ENCODE assay signal across 10 cellular contexts in genomic region chr22:50298937-50299656, GRCh38. TPM values are rescaled to one million over a fixed set of nuclear protein-coding genes. Genes with fewer than 3 reads are reported as not detected.
DNase-seq lines count a peak whose midpoint lies in the region; ATAC-seq, FAIRE-seq and TF ChIP-seq lines count a peak whose summit lies in the region.
"Had no signal": no experiment of that assay in that cellular context is flagged by ENCODE, and none has a peak within 500 bp of the region (broad histone marks: within the 10 kb centered on the region; RNA-seq: fewer than 3 reads in every experiment).

No MANE protein-coding gene starts in this region.

- no peaks in the 10 kb centered on the region for H3K4me1 Mint-ChIP-seq in T-helper 17 cell
- H3K4me1 Mint-ChIP-seq: central memory CD8-positive, alpha-beta T cell had no signal

- intact Hi-C loops in sigmoid colon (cut with DNase I): no loop called here

- peak overlapping the region; percentile 68 for H3K4me3 Mint-ChIP-seq in T-helper 17 cell
- H3K4me3 Mint-ChIP-seq: activated CD4-positive, alpha-beta memory T cell treated with anti-CD3 and anti-CD28 coated beads, Interleukin-2, amount 10 ng/mL, durations not matched to agents 7 days and 5 days; central memory CD8-positive, alpha-beta T cell had no signal

- peak; percentile 76 for DNase-seq in D341Med (ENCODE audit: low spot score)
- no peak for DNase-seq in T-helper 17 cell
- DNase-seq in iPS DF 6.9 (ENCODE audit: low read depth, low spot score): no peak
- DNase-seq in sigmoid colon: no peak
- no peak for DNase-seq in NCI-H1436 treated with DMSO at 0.1 percent for 48 hours (lab: John Stamatoyannopoulos, UW)
- no peak for DNase-seq in GM12891 (ENCODE audit: insufficient read length, low spot score)
- DNase-seq: activated CD4-positive, alpha-beta memory T cell treated with anti-CD3 and anti-CD28 coated beads, Interleukin-2, amount 10 ng/mL, durations not matched to agents 7 days and 5 days had no signal

- H3K27me3 Mint-ChIP-seq in T-helper 17 cell: peaks cover 21% of the 10 kb centered on the region

- TF ChIP-seq POLR2A in sigmoid colon (IDR thresholded peaks at IDR 0.05) (no peak), GM12891 (IDR thresholded peaks at IDR 0.05; ENCODE audit: low read depth, low read length) (no peak)

- peak; percentile 25 for ATAC-seq in T-helper 17 cell
- ATAC-seq in GM21723 (IDR thresholded peaks at IDR 0.05; ENCODE audit: unreplicated experiment): no peak
- ATAC-seq in GM21447 (IDR thresholded peaks at IDR 0.05; ENCODE audit: unreplicated experiment): no peak

- no CpG with 5 or more reads among the region's 41 CpGs for WGBS in iPS DF 6.9 (ENCODE audit: insufficient coverage, insufficient read length)
- 28 to 36% methylated on average over 41 of the region's 41 CpGs for WGBS in sigmoid colon, 2 donors

- H3K4me3 ChIP-seq in iPS DF 6.9 (ENCODE audit: low read length): peak overlapping the region; percentile 28; the same call in 1 of the 2 replicates
- peak overlapping the region; percentile 1 to 40 (median 38) for H3K4me3 ChIP-seq in sigmoid colon

- H3K4me1 ChIP-seq in iPS DF 6.9 (ENCODE audit: control insufficient read depth, insufficient read depth, low read length): peaks cover 6% of the 10 kb centered on the region
- peaks cover 3 to 92% (median 86%) of the 10 kb centered on the region in 4 donors for H3K4me1 ChIP-seq in sigmoid colon

- H3K27ac Mint-ChIP-seq in T-helper 17 cell: no peak overlapping the region
- H3K27ac Mint-ChIP-seq: activated CD4-positive, alpha-beta memory T cell treated with anti-CD3 and anti-CD28 coated beads, Interleukin-2, amount 10 ng/mL, durations not matched to agents 7 days and 5 days had no signal

- H3K9me3 ChIP-seq in T-helper 17 cell (ENCODE audit: control insufficient read depth, low read length, poor library complexity, severe bottlenecking) (no peaks in the 10 kb centered on the region), iPS DF 6.9 (ENCODE audit: control insufficient read depth, insufficient read depth, low read length) (no peaks in the 10 kb centered on the region), sigmoid colon (no peaks in the 10 kb centered on the region)

- no peak overlapping the region for H3K27ac ChIP-seq in iPS DF 6.9 (ENCODE audit: low read length)
- H3K27ac ChIP-seq in sigmoid colon: peak overlapping the region; percentile 33 to 96 (median 90)

- FAIRE-seq in GM12891 (lab: Jason Lieb, UNC): no peak

- H3K36me3 ChIP-seq in iPS DF 6.9 (ENCODE audit: control insufficient read depth, insufficient read depth, low read length) (no peaks in the 10 kb centered on the region), sigmoid colon (no peaks in the 10 kb centered on the region)

- H3K36me3 Mint-ChIP-seq in T-helper 17 cell (ENCODE audit: low read depth): no peaks in the 10 kb centered on the region

- TF ChIP-seq CTCF in sigmoid colon (IDR thresholded peaks at IDR 0.05): no peak

- H3K27me3 ChIP-seq in iPS DF 6.9 (ENCODE audit: control insufficient read depth, insufficient read depth, low read length) (no peaks in the 10 kb centered on the region), sigmoid colon (no peaks in the 10 kb centered on the region)

- TF ChIP-seq EP300 in sigmoid colon (IDR thresholded peaks at IDR 0.05): no peak

TF ChIP-seq in GM12891, 5 proteins besides CTCF, POLR2A, EP300 and RAD21:
- TF ChIP-seq TAF1 (IDR thresholded peaks at IDR 0.05; ENCODE audit: low read depth, low read length): no peak
- no peak for TF ChIP-seq SPI1 (IDR thresholded peaks at IDR 0.05; ENCODE audit: low read depth, low read length)
- TF ChIP-seq POLR2AphosphoS5 (IDR thresholded peaks at IDR 0.05; ENCODE audit: low read depth, low read length): no peak
TF ChIP-seq in GM12891: peak in this region for 0.

RNA-seq across cellular contexts. Expression of gene PLXNB2, which starts 8.3 kb away (rescaled TPM):
- total RNA-seq in T-helper 17 cell (1 to 10 TPM; 3.0 to 7.6 TPM), sigmoid colon (100 to 1,000 TPM in 1 of 4 donors, 10 to 100 TPM in 3; 60.4 to 150 (median 68.7) TPM)
- 100 to 1,000 TPM in 1 of 3 donors, 10 to 100 TPM in 2; 18.6 to 142 (median 35.8) TPM for polyA plus RNA-seq in sigmoid colon
- 57.5 TPM for polyA plus RNA-seq in GM12891 (2012; ENCODE audit: low read depth, missing spikeins)

RNA-seq across cellular contexts. Expression of gene DENND6B, which starts 27.7 kb away (rescaled TPM):
- total RNA-seq in T-helper 17 cell (1 to 10 TPM; 1.8 to 2.2 TPM), sigmoid colon (1 to 10 TPM; 2.1 to 7.2 (median 2.8) TPM)
- polyA plus RNA-seq in sigmoid colon: 1 to 10 TPM in 2 of 3 donors, under 1 TPM in 1; 0.69 to 4.4 (median 1.2) TPM
- polyA plus RNA-seq in GM12891 (2012; ENCODE audit: low read depth, missing spikeins): 12.4 TPM

RNA-seq across cellular contexts. Expression of gene MAPK11, which starts 28.9 kb away (rescaled TPM):
- 10 to 100 TPM; 13.2 to 14.4 TPM for total RNA-seq in T-helper 17 cell
- 1 to 10 TPM in 3 of 4 donors, under 1 TPM in 1; 0.82 to 6.6 (median 4.5) TPM for total RNA-seq in sigmoid colon
- polyA plus RNA-seq in sigmoid colon: 1 to 10 TPM in 2 of 3 donors, under 1 TPM in 1; 0.23 to 7.3 (median 1.2) TPM
- 4.8 TPM for polyA plus RNA-seq in GM12891 (2012; ENCODE audit: low read depth, missing spikeins)

RNA-seq across cellular contexts. Expression of gene MAPK12, which starts 37.6 kb away (rescaled TPM):
- total RNA-seq in T-helper 17 cell: 1 to 10 TPM; 1.7 to 1.9 TPM
- total RNA-seq in sigmoid colon: 1 to 10 TPM; 2.5 to 10.0 (median 6.7) TPM
- polyA plus RNA-seq in sigmoid colon: 1 to 10 TPM in 2 of 3 donors, under 1 TPM in 1; 0.60 to 6.0 (median 2.1) TPM
- polyA plus RNA-seq in GM12891 (2012; ENCODE audit: low read depth, missing spikeins): 11.3 TPM

RNA-seq across cellular contexts. Expression of gene PPP6R2, which starts 44.0 kb away (rescaled TPM):
- total RNA-seq in T-helper 17 cell (10 to 100 TPM; 62.1 to 63.7 TPM), sigmoid colon (10 to 100 TPM; 29.0 to 64.5 (median 43.9) TPM)
- 10 to 100 TPM; 15.0 to 57.5 (median 22.4) TPM for polyA plus RNA-seq in sigmoid colon
- 22.9 TPM for polyA plus RNA-seq in GM12891 (2012; ENCODE audit: low read depth, missing spikeins)

Comparison
In these comparisons a context has a peak if more than half of its experiments do, and no peak if none do; other contexts are left out.
1. RNA of gene PLXNB2, which starts 8.3 kb away (total RNA-seq): 60.4 to 150 TPM in sigmoid colon; 3.0 to 7.6 TPM in T-helper 17 cell; every median in the first group is over 4 times any median in the second.